1 cellular context compared by ENCODE assay signal in genomic region chr17:41801374-41802062, GRCh38.
TF ChIP-seq lines count a peak whose summit lies in the region.

No MANE protein-coding gene starts in this region.

TF ChIP-seq in HEK293, 187 proteins besides CTCF, POLR2A, EP300 and RAD21 (continued from another document and continues in another):
- TF ChIP-seq ZNF394 (tag by site-specific recombination; IDR thresholded peaks at IDR 0.05; ENCODE audit: borderline replicate concordance) (peak; percentile 44; the same call in 1 of the 2 replicates), ZNF843 (tag by site-specific recombination; IDR thresholded peaks at IDR 0.05) (peak; percentile 27; the same call in 1 of the 2 replicates), ZFP69B (tag by site-specific recombination; IDR thresholded peaks at IDR 0.05) (0 out of 2 replicates have a peak, but pooled peaks have one; percentile 19), KLF10 (tag by site-specific recombination; IDR thresholded peaks at IDR 0.05) (peak; percentile 62), ZBTB20 (tag by site-specific recombination; IDR thresholded peaks at IDR 0.05) (0 out of 2 replicates have a peak, but pooled peaks have one; percentile 21), ZBTB10 (tag by site-specific recombination; IDR thresholded peaks at IDR 0.05) (0 out of 2 replicates have a peak, but pooled peaks have one; percentile 38), ZNF354C (tag by site-specific recombination; IDR thresholded peaks at IDR 0.05; ENCODE audit: borderline replicate concordance, low read depth) (no peak), ZXDB (tag by site-specific recombination; IDR thresholded peaks at IDR 0.05) (no peak), ZNF24 (tag by site-specific recombination; IDR thresholded peaks at IDR 0.05) (peak; percentile 59; the same call in 1 of the 2 replicates), EGR2 (tag by site-specific recombination; IDR thresholded peaks at IDR 0.05; ENCODE audit: low read depth) (peak; percentile 50; the same call in 1 of the 2 replicates), BCL11B (tag by site-specific recombination; IDR thresholded peaks at IDR 0.05; ENCODE audit: low read depth) (peak; percentile 51; the same call in 1 of the 2 replicates), ZNF596 (tag by site-specific recombination; IDR thresholded peaks at IDR 0.05) (0 out of 2 replicates have a peak, but pooled peaks have one; percentile 18), ZBTB17 (tag by site-specific recombination; IDR thresholded peaks at IDR 0.05) (peak; percentile 68), PRDM4 (tag by site-specific recombination; IDR thresholded peaks at IDR 0.05) (peak; percentile 79), ZNF747 (tag by site-specific recombination; IDR thresholded peaks at IDR 0.05) (no peak), ZNF792 (tag by site-specific recombination; IDR thresholded peaks at IDR 0.05) (peak; percentile 53; the same call in 1 of the 2 replicates), ZNF658 (tag by site-specific recombination; IDR thresholded peaks at IDR 0.05) (no peak), ZNF2 (tag by site-specific recombination; IDR thresholded peaks at IDR 0.05) (0 out of 2 replicates have a peak, but pooled peaks have one; percentile 42), AEBP2 (tag by site-specific recombination; IDR thresholded peaks at IDR 0.05; ENCODE audit: borderline replicate concordance) (no peak), ZNF280C (tag by site-specific recombination; IDR thresholded peaks at IDR 0.05) (no peak), ZNF76 (tag by site-specific recombination; IDR thresholded peaks at IDR 0.05; ENCODE audit: borderline replicate concordance, low read depth) (no peak), ZEB2 (tag by site-specific recombination; IDR thresholded peaks at IDR 0.05) (peak; percentile 92), KLF17 (tag by site-specific recombination; IDR thresholded peaks at IDR 0.05) (peak; percentile 92), ZNF530 (tag by site-specific recombination; IDR thresholded peaks at IDR 0.05; ENCODE audit: low read depth) (no peak), YY2 (tag by site-specific recombination; IDR thresholded peaks at IDR 0.05) (0 out of 2 replicates have a peak, but pooled peaks have one; percentile 22), ZNF629 (tag by site-specific recombination; IDR thresholded peaks at IDR 0.05) (peak; percentile 66), ZNF548 (tag by site-specific recombination; IDR thresholded peaks at IDR 0.05) (no peak), ZNF248 (tag by site-specific recombination; IDR thresholded peaks at IDR 0.05) (no peak), PATZ1 (tag by site-specific recombination; IDR thresholded peaks at IDR 0.05) (peak; percentile 86), INSM2 (tag by site-specific recombination; IDR thresholded peaks at IDR 0.05) (peak; percentile 77), ZNF768 (tag by site-specific recombination; IDR thresholded peaks at IDR 0.05) (no peak), SALL2 (tag by site-specific recombination; IDR thresholded peaks at IDR 0.05; ENCODE audit: borderline replicate concordance) (no peak), BCL11A (tag by site-specific recombination; IDR thresholded peaks at IDR 0.05; ENCODE audit: low read depth) (peak; percentile 88), HIC1 (tag by site-specific recombination; IDR thresholded peaks at IDR 0.05) (peak; percentile 41; the same call in 1 of the 2 replicates), IKZF3 (tag by site-specific recombination; IDR thresholded peaks at IDR 0.05) (peak; percentile 99), ZNF580 (tag by site-specific recombination; IDR thresholded peaks at IDR 0.05) (0 out of 2 replicates have a peak, but pooled peaks have one; percentile 16), ATF2 (tag by site-specific recombination; IDR thresholded peaks at IDR 0.05; ENCODE audit: low read depth) (no peak), ZBTB6 (tag by site-specific recombination; IDR thresholded peaks at IDR 0.05) (0 out of 2 replicates have a peak, but pooled peaks have one; percentile 4), KLF8 (tag by site-specific recombination; IDR thresholded peaks at IDR 0.05) (peak; percentile 82), TCF7L2 (IDR thresholded peaks at IDR 0.05; ENCODE audit: borderline replicate concordance, low read depth, low read length) (no peak), ZNF335 (tag by site-specific recombination; conservative IDR thresholded peaks at IDR 0.05) (no peak; the same call in 1 of the 2 replicates)
